ENCODE assay signal across 20 cellular contexts in genomic region chr16:25608002-25608401, GRCh38.
DNase-seq lines count a peak whose midpoint lies in the region; ATAC-seq, FAIRE-seq and TF ChIP-seq lines count a peak whose summit lies in the region.
"Had no signal": no experiment of that assay in that cellular context is flagged by ENCODE, and none has a peak within 500 bp of the region (broad histone marks: within the 10 kb centered on the region; RNA-seq: fewer than 3 reads in every experiment).

No MANE protein-coding gene starts in this region.

- TF ChIP-seq RAD21 in H1 (IDR thresholded peaks at IDR 0.05 in 1 of 2, conservative IDR thresholded peaks at IDR 0.05 in 1 of 2; ENCODE audit: low read depth in 2 of 2, low read length in 2 of 2), result no peak

- no peak overlapping the region for H3K4me3 ChIP-seq in H1 (ENCODE audit: extremely low read depth in 1 of 4, insufficient read depth in 2 of 4, low read depth in 3 of 4, low read length in 4 of 4)
- no peak overlapping the region for H3K4me3 ChIP-seq in mesendoderm (ENCODE audit: low read length)
- no peak overlapping the region for H3K4me3 ChIP-seq in trophoblast cell (ENCODE audit: low read depth, low read length)
- H3K4me3 ChIP-seq: A549 had no signal

- H2BK15ac ChIP-seq in H1 (ENCODE audit: low read length) (peak overlapping the region; percentile 49; the same call in 1 of the 2 replicates), mesendoderm (replicated peaks; ENCODE audit: low read depth) (no peak overlapping the region)

- H3K27me3 ChIP-seq in H1 (replicated peaks in 1 of 4; ENCODE audit: control insufficient read depth in 3 of 4, extremely low read depth in 1 of 4, insufficient read depth in 3 of 4, low read length in 3 of 4) (no peaks in the 10 kb centered on the region), mesendoderm (ENCODE audit: insufficient read depth, low read length, poor library complexity) (no peaks in the 10 kb centered on the region), trophoblast cell (ENCODE audit: insufficient read depth, low read length) (no peaks in the 10 kb centered on the region)

- H4K5ac ChIP-seq in H1 (ENCODE audit: insufficient read length, low read depth, low read length) (no peak overlapping the region), mesendoderm (ENCODE audit: low read length) (no peak overlapping the region)

- H2BK5ac ChIP-seq in H1 (ENCODE audit: low read depth, low read length) (no peak overlapping the region; the same call in 1 of the 2 replicates), mesendoderm (ENCODE audit: low read length) (no peak overlapping the region), trophoblast cell (ENCODE audit: low read depth, low read length, poor library complexity) (no peak overlapping the region)

- no peak for TF ChIP-seq EP300 in H1 (IDR thresholded peaks at IDR 0.05; ENCODE audit: borderline replicate concordance in 1 of 2, low read depth in 2 of 2, low read length in 2 of 2)

- H4K8ac ChIP-seq in H1 (ENCODE audit: extremely low read depth, insufficient read depth, low read length) (no peak overlapping the region), mesendoderm (ENCODE audit: low read depth, low read length) (no peak overlapping the region), trophoblast cell (ENCODE audit: low read depth, low read length) (no peak overlapping the region)

- no peak overlapping the region for H3K4ac ChIP-seq in H1 (replicated peaks; ENCODE audit: insufficient read length, low read depth, low read length)
- no peak overlapping the region for H3K4ac ChIP-seq in mesendoderm (ENCODE audit: low read depth, low read length)
- H3K4ac ChIP-seq in trophoblast cell (ENCODE audit: low read depth, low read length), result no peak overlapping the region

- H3K27ac ChIP-seq in H1 (ENCODE audit: low read depth, low read length), result no peak overlapping the region
- H3K27ac ChIP-seq in mesendoderm (ENCODE audit: low read depth, low read length), result no peak overlapping the region
- H3K27ac ChIP-seq in trophoblast cell (ENCODE audit: low read depth, low read length), result no peak overlapping the region
- H3K27ac ChIP-seq: 22Rv1, A549, C4-2B had no signal

- H4K20me1 ChIP-seq in H1 (replicated peaks in 1 of 2; ENCODE audit: control insufficient read depth in 1 of 2, insufficient read depth in 2 of 2, low read length in 2 of 2), result no peaks in the 10 kb centered on the region

- H3K14ac ChIP-seq in H1 (ENCODE audit: insufficient read length) (no peak overlapping the region), trophoblast cell (ENCODE audit: low read length) (no peak overlapping the region)

- TF ChIP-seq CTCF in H1 (IDR thresholded peaks at IDR 0.05; ENCODE audit: control extremely low read depth in 1 of 3, insufficient read depth in 1 of 3, low read depth in 1 of 3, low read length in 3 of 3), result no peak

- peaks cover 2 to 20% (median 15%) of the 10 kb centered on the region in 4 experiments; a peak in 6 of 7 replicates for H3K4me1 ChIP-seq in H1 (replicated peaks in 1 of 4; ENCODE audit: control insufficient read depth in 3 of 4, insufficient read depth in 4 of 4, low read length in 3 of 4)
- peaks cover 6% of the 10 kb centered on the region for H3K4me1 ChIP-seq in mesendoderm (ENCODE audit: control insufficient read depth, low read depth, low read length)
- H3K4me1 ChIP-seq in trophoblast cell (ENCODE audit: control insufficient read depth in 1 of 2, insufficient read depth in 2 of 2, low read length in 2 of 2), result no peaks in the 10 kb centered on the region
- H3K4me1 ChIP-seq: A549, Caco-2 had no signal

- H4K91ac ChIP-seq in H1 (replicated peaks; ENCODE audit: insufficient read length, low read length) (no peak overlapping the region), trophoblast cell (ENCODE audit: low read depth, low read length) (no peak overlapping the region)

- no peaks in the 10 kb centered on the region for H3K79me2 ChIP-seq in H1 (ENCODE audit: control insufficient read depth in 1 of 2, insufficient read depth in 2 of 2, low read length in 2 of 2)
- H3K79me2 ChIP-seq in mesendoderm (ENCODE audit: control insufficient read depth, insufficient read depth, low read length), result no peaks in the 10 kb centered on the region
- no peaks in the 10 kb centered on the region for H3K79me2 ChIP-seq in trophoblast cell (ENCODE audit: control insufficient read depth, insufficient read depth, low read length, poor library complexity)

- no peaks in the 10 kb centered on the region for H3K36me3 ChIP-seq in H1 (ENCODE audit: control insufficient read depth in 2 of 4, insufficient read depth in 4 of 4, low read length in 3 of 4)
- H3K36me3 ChIP-seq in mesendoderm (ENCODE audit: control insufficient read depth, insufficient read depth, low read length), result no peaks in the 10 kb centered on the region
- H3K36me3 ChIP-seq in trophoblast cell (ENCODE audit: control insufficient read depth in 1 of 2, insufficient read depth in 2 of 2, low read length in 2 of 2), result no peaks in the 10 kb centered on the region

- H3K56ac ChIP-seq in H1 (replicated peaks; ENCODE audit: insufficient read length, low read depth, low read length) (no peak overlapping the region), mesendoderm (ENCODE audit: low read length) (peak overlapping the region; percentile 17)

- H4K12ac ChIP-seq in trophoblast cell (ENCODE audit: low read depth, low read length), result no peak overlapping the region

- H3K23ac ChIP-seq in H1 (ENCODE audit: insufficient read length) (no peak overlapping the region), mesendoderm (ENCODE audit: low read length) (no peak overlapping the region), trophoblast cell (ENCODE audit: low read length) (no peak overlapping the region)

- WGBS in H1 (ENCODE audit: extremely low coverage in 1 of 2, insufficient coverage in 1 of 2, insufficient read length in 1 of 2, insufficient replicate concordance in 2 of 2, low coverage in 1 of 2, low lambda C conversion rate in 2 of 2, missing lambda C conversion rate in 1 of 2), 2 experiments, result 74% methylated on average over 9 of the region's 9 CpGs; no CpG with 5 or more reads in 1 of the 2 experiments
- no CpG with 5 or more reads among the region's 9 CpGs for WGBS in mesendoderm (ENCODE audit: extremely low coverage, insufficient coverage, low lambda C conversion rate)
- WGBS in trophoblast cell (ENCODE audit: extremely low coverage, insufficient coverage, insufficient read length), result no CpG with 5 or more reads among the region's 9 CpGs

- H3K9me3 ChIP-seq in H1 (ENCODE audit: insufficient read depth in 2 of 2, low read depth in 1 of 2, low read length in 1 of 2), result no peaks in the 10 kb centered on the region
- H3K9me3 ChIP-seq in trophoblast cell (ENCODE audit: insufficient read depth, low read depth, low read length), result no peaks in the 10 kb centered on the region
- H3K9me3 ChIP-seq: A549, Caco-2 had no signal

- H2BK20ac ChIP-seq in H1 (ENCODE audit: low read length), result peak overlapping the region; percentile 44

- H2AFZ ChIP-seq in H1 (ENCODE audit: low read length) (0 out of 2 replicates have a peak overlapping the region, but pooled peaks have one; percentile 20), trophoblast cell (ENCODE audit: insufficient read depth, low read length, poor library complexity) (no peak overlapping the region)

- H3K23me2 ChIP-seq in H1 (ENCODE audit: low read depth, low read length), result no peaks in the 10 kb centered on the region

- H2AK5ac ChIP-seq in H1 (ENCODE audit: low read depth, low read length) (peak overlapping the region; percentile 54; the same call in 1 of the 2 replicates), mesendoderm (ENCODE audit: low read length) (no peak overlapping the region), trophoblast cell (ENCODE audit: low read length) (no peak overlapping the region)

- no peak overlapping the region for H3K18ac ChIP-seq in H1 (ENCODE audit: extremely low read depth, low read length)
- H3K18ac ChIP-seq in mesendoderm (ENCODE audit: low read length), result no peak overlapping the region
- H3K18ac ChIP-seq in trophoblast cell (ENCODE audit: low read length), result no peak overlapping the region

- DNase-seq in NCI-H82 (lab: John Stamatoyannopoulos, UW) (peak; percentile 25), NCI-H82 treated with DMSO at 0.1 percent for 48 hours (lab: John Stamatoyannopoulos, UW; ENCODE audit: unreplicated experiment) (no peak), H1 (ENCODE audit: low read depth in 1 of 2, low spot score in 2 of 2) (no peak), mesendoderm (peak; percentile 18), trophoblast cell (no peak), NCI-H774 (lab: John Stamatoyannopoulos, UW) (no peak)
- DNase-seq: AML-193; Caco-2; CD4-positive, alpha-beta T cell; DMS153; DMS79; GF-D8; HCEC 1CT; IMR-90 had no signal

- H2BK12ac ChIP-seq in H1 (ENCODE audit: low read depth, low read length) (peak overlapping the region; percentile 76; the same call in 1 of the 2 replicates), trophoblast cell (ENCODE audit: low read length) (no peak overlapping the region)

- no peak for ATAC-seq in HG03354 (IDR thresholded peaks at IDR 0.05; ENCODE audit: poor library complexity, severe bottlenecking, unreplicated experiment)
- ATAC-seq in HG02623 (IDR thresholded peaks at IDR 0.05; ENCODE audit: unreplicated experiment), result no peak
- ATAC-seq: A549 had no signal

- CTCF ChIA-PET in H1 (lab: Charles Lee; ENCODE audit: partially characterized antibody), result no interaction called here

- H3K79me1 ChIP-seq in H1 (ENCODE audit: low read depth, low read length), result no peaks in the 10 kb centered on the region
- no peaks in the 10 kb centered on the region for H3K79me1 ChIP-seq in mesendoderm (ENCODE audit: low read length)
- H3K79me1 ChIP-seq in trophoblast cell (ENCODE audit: low read length), result no peaks in the 10 kb centered on the region

- POLR2A ChIA-PET in H1 (lab: Charles Lee; ENCODE audit: partially characterized antibody), result no interaction called here

- H2BK120ac ChIP-seq in H1 (replicated peaks; ENCODE audit: low read depth, low read length), result peak overlapping the region; percentile 36
- no peak overlapping the region for H2BK120ac ChIP-seq in mesendoderm (ENCODE audit: low read depth, low read length)
- H2BK120ac ChIP-seq in trophoblast cell (ENCODE audit: insufficient read depth, low read length, poor library complexity), result no peak overlapping the region

- no peak for FAIRE-seq in H1 (lab: Jason Lieb, UNC)
- FAIRE-seq: A549, HTR-8/SVneo had no signal

- TF ChIP-seq POLR2A in H1 (IDR thresholded peaks at IDR 0.05; ENCODE audit: control extremely low read depth in 1 of 2, low read depth in 2 of 2, low read length in 2 of 2), result no peak

- H3K9ac ChIP-seq in H1 (replicated peaks in 1 of 4; ENCODE audit: extremely low read depth in 1 of 4, low read depth in 3 of 4, low read length in 3 of 4), result no peak overlapping the region
- H3K9ac ChIP-seq in mesendoderm (ENCODE audit: low read length), result no peak overlapping the region
- H3K9ac ChIP-seq in trophoblast cell (ENCODE audit: low read length), result no peak overlapping the region

- no peak overlapping the region for H3K4me2 ChIP-seq in H1 (ENCODE audit: insufficient read depth in 1 of 2, low read depth in 2 of 2, low read length in 2 of 2)
- H3K4me2 ChIP-seq in mesendoderm (ENCODE audit: low read length), result no peak overlapping the region
- H3K4me2 ChIP-seq in trophoblast cell (ENCODE audit: low read length), result no peak overlapping the region
- H3K4me2 ChIP-seq: A549 had no signal

TF ChIP-seq in H1, 55 proteins besides CTCF, POLR2A, EP300 and RAD21 (continues in another document):
- TF ChIP-seq SP4 (IDR thresholded peaks at IDR 0.05; ENCODE audit: low read length), result no peak
- TF ChIP-seq SRF (IDR thresholded peaks at IDR 0.05; ENCODE audit: low read depth, low read length), result no peak
- TF ChIP-seq BACH1 (IDR thresholded peaks at IDR 0.05; ENCODE audit: low read length), result 0 out of 2 replicates have a peak, but pooled peaks have one; percentile 13

Comparison
In these comparisons a context has a peak if more than half of its experiments do, and no peak if none do; other contexts are left out.
1. DNase-seq: peak in NCI-H82 (single experiment) and mesendoderm (single experiment); none in NCI-H82 treated with DMSO at 0.1 percent for 48 hours (single experiment), H1 (0 of 2), trophoblast cell (0 of 2) and NCI-H774 (single experiment).